In the genomic region with DNA sequence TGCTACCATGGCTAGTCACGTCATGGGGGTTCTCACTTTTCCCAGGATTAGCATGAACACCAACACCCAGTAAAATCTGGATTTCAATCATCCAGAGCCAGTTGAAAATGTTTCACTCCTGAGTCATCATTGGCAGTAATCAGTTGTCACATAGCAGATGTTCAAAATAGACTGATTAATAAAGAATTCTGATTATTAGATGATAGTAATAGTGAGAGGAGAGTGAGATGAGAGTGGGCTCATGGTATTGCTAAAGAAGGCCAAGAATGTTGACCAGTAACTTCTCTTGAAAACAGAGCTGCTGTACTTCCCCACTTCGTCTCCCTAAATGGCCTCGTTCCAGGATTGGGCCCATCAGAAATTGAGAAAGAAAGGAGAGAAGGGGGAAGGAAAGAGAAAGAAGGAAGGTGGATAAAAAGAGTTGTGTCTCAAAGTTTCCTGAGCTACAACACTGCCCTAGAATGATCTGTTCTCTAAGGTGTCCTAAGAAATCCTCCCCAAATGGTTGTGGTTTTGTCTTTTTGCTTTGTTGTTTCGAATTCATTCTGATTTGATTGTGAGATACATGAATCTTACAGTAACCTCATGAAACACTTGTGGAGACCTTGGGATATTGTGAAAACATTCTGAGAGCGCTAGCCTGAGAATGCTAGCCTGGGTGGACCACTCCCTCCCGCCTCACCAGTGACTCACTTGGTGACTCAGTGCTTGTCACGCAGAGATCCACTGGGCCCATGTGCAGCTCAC, we compare ENCODE assay signal across 7 cellular contexts.
DNase-seq lines count a peak whose midpoint lies in the region; ATAC-seq and TF ChIP-seq lines count a peak whose summit lies in the region.

No MANE protein-coding gene starts in this region.

- no peaks in the 10 kb centered on the region for H3K9me3 ChIP-seq in sigmoid colon

- DNase-seq in HT-29 (ENCODE audit: low spot score): peak; percentile 75
- peak; percentile 72 to 81 for DNase-seq in activated CD4-positive, alpha-beta T cell treated with anti-CD3 and anti-CD28 coated beads, Interleukin-2, amount 50 U/mL, for 4 hours
- DNase-seq in epithelial cell of prostate (ENCODE audit: low read depth, low spot score): peak; percentile 99
- DNase-seq in sigmoid colon: peak; percentile 78
- DNase-seq in NCI-H2171 treated with DMSO at 0.1 percent for 48 hours (lab: John Stamatoyannopoulos, UW): no peak

- H3K4me3 ChIP-seq in sigmoid colon: no peak overlapping the region

- intact Hi-C loops in sigmoid colon (cut with DNase I): no loop called here

- H3K27me3 ChIP-seq in sigmoid colon: no peaks in the 10 kb centered on the region

- WGBS in sigmoid colon, 2 donors: 60 to 79% methylated on average over 7 of the region's 7 CpGs

- ATAC-seq in HG03460 (IDR thresholded peaks at IDR 0.05; ENCODE audit: unreplicated experiment) (no peak), GM21447 (IDR thresholded peaks at IDR 0.05; ENCODE audit: unreplicated experiment) (no peak)

- H3K36me3 ChIP-seq in sigmoid colon: no peaks in the 10 kb centered on the region

- H3K4me1 ChIP-seq in sigmoid colon: no peaks in the 10 kb centered on the region

- no peak for TF ChIP-seq CTCF in sigmoid colon (IDR thresholded peaks at IDR 0.05)

- no peak for TF ChIP-seq POLR2A in sigmoid colon (IDR thresholded peaks at IDR 0.05)

- peak overlapping the region; percentile 100 for H3K27ac ChIP-seq in epithelial cell of prostate
- H3K27ac ChIP-seq in sigmoid colon: peak overlapping the region in 2 of 4 donors; percentile 18 to 30

- TF ChIP-seq EP300 in sigmoid colon (IDR thresholded peaks at IDR 0.05): no peak
